ENCODE assay signal across 9 cellular contexts in the genomic region with DNA sequence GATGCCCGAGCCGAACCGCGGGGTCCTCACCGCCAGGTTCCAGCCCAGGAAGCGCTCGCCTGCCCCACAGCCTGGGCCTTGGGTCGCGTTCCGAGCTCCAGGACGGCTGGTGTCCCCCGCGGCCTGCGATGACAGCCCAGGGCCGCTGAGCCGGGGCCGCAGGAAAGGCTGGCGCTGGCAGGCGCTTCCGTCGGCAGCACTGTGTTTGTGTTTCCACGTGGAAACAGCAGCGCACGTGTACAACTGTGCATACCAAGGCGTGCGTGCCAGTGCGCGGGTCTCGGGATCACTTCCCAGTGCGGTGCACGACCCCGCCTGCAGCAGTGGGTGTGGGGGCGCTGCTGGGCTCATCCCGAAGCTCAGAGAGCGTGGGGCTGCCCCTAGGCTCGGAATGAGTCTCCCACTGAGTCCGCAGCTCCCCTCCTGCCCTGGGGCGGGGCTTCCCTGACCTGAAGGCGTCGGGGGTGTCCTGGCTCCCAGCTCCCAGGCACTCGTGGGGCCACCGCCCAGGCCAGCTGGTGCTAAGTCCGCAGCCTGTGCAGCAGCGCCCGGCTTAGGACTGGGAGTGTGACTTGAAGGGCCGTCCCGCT. TPM values are rescaled to one million over a fixed set of nuclear protein-coding genes. Genes with fewer than 3 reads are reported as not detected.
A peak's percentile ranks its signal among the peaks of the same experiment; 100 is the strongest.
DNase-seq lines count a peak whose midpoint lies in the region; ATAC-seq, FAIRE-seq and TF ChIP-seq lines count a peak whose summit lies in the region.
"Had no signal": no experiment of that assay in that cellular context is flagged by ENCODE, and none has a peak within 500 bp of the region (broad histone marks: within the 10 kb centered on the region; RNA-seq: fewer than 3 reads in every experiment).

No MANE protein-coding gene starts in this region.

- dilution Hi-C loops in endothelial cell of umbilical vein (cut with MboI; ENCODE audit: extremely low pct_ligation_motif_present, low sequenced_read_pairs) = no loop called here
- dilution Hi-C loops in mammary epithelial cell (cut with HindIII; ENCODE audit: low sequenced_read_pairs) = no loop called here

- TF ChIP-seq POLR2A in endothelial cell of umbilical vein (IDR thresholded peaks at IDR 0.05; ENCODE audit: low read depth, low read length) = peak; percentile 3

- H3K9me3 ChIP-seq in endothelial cell of umbilical vein (replicated peaks; ENCODE audit: control insufficient read depth, insufficient read depth, low read length) (no peaks in the 10 kb centered on the region), mammary epithelial cell (replicated peaks; ENCODE audit: insufficient read depth, low read length) (no peaks in the 10 kb centered on the region)
- H3K9me3 ChIP-seq in naive thymus-derived CD4-positive, alpha-beta T cell (ENCODE audit: control insufficient read depth in 2 of 3, low read length in 3 of 3) = no peaks in the 10 kb centered on the region

- H3K4me3 ChIP-seq in endothelial cell of umbilical vein (replicated peaks in 1 of 3; ENCODE audit: insufficient read depth in 1 of 3, low read depth in 1 of 3, low read length in 3 of 3) (peak overlapping the region in 1 of 3 experiments; percentile 23), mammary epithelial cell (replicated peaks in 1 of 3; ENCODE audit: insufficient read depth in 1 of 3, low read depth in 2 of 3, low read length in 3 of 3) (no peak overlapping the region)
- peak overlapping the region; percentile 37 for H3K4me3 ChIP-seq in naive thymus-derived CD4-positive, alpha-beta T cell (ENCODE audit: low read length)

- no peaks in the 10 kb centered on the region for H3K27me3 Mint-ChIP-seq in naive thymus-derived CD4-positive, alpha-beta T cell

- H4K20me1 ChIP-seq in endothelial cell of umbilical vein (replicated peaks; ENCODE audit: control insufficient read depth, extremely low read depth, insufficient read depth, low read length) (no peaks in the 10 kb centered on the region), mammary epithelial cell (ENCODE audit: insufficient read depth, low read length) (no peaks in the 10 kb centered on the region)

- in situ Hi-C loops in mammary epithelial cell (cut with MboI; ENCODE audit: low sequenced_read_pairs in 2 of 2) = no loop called here

- WGBS in mammary epithelial cell (ENCODE audit: low coverage, missing lambda C conversion rate) = 89% methylated on average over 34 of the region's 47 CpGs

- no TSS peak for BruUV-seq in endothelial cell of umbilical vein (replicated peaks; lab: Mats Ljungman, UMichigan)
- no TSS peak for BruUV-seq in mammary epithelial cell (replicated peaks; lab: Mats Ljungman, UMichigan)

- H3K27ac Mint-ChIP-seq in naive thymus-derived CD4-positive, alpha-beta T cell = no peak overlapping the region

- intact Hi-C loops in endothelial cell of umbilical vein (cut with micrococcal nuclease) = no loop called here
- intact Hi-C loops in naive thymus-derived CD4-positive, alpha-beta T cell (cut with micrococcal nuclease) = loop anchor here (1.0 to 5.0 kb wide), 2 partner anchors 17 to 90 kb away; partner anchors contain the start of genes AP5Z1 (in 2 of the 2) and RADIL (in 1 of the 2)
- intact Hi-C loops in mammary epithelial cell (cut with micrococcal nuclease) = loop anchor here (10.0 kb wide), 1 partner anchor 92 kb away; the partner anchor contains the start of gene RADIL

- H2AFZ ChIP-seq in endothelial cell of umbilical vein (ENCODE audit: low read depth, low read length) (no peak overlapping the region), mammary epithelial cell (ENCODE audit: low read depth, low read length) (no peak overlapping the region)

- peak overlapping the region in 5 of 10 donors; percentile 15 to 45 (median 29) for H3K4me3 Mint-ChIP-seq in naive thymus-derived CD4-positive, alpha-beta T cell

- H3K9me3 Mint-ChIP-seq in naive thymus-derived CD4-positive, alpha-beta T cell = peaks cover 0 to 1% (median 0%) of the 10 kb centered on the region in 11 donors

- no peaks in the 10 kb centered on the region for H3K9me1 ChIP-seq in endothelial cell of umbilical vein (replicated peaks; ENCODE audit: control insufficient read depth, extremely low read depth, insufficient read depth, low read length)

- H3K4me1 ChIP-seq in endothelial cell of umbilical vein (ENCODE audit: control insufficient read depth, extremely low read depth, insufficient read depth, low read length) (no peaks in the 10 kb centered on the region), mammary epithelial cell (ENCODE audit: insufficient read depth, low read length) (no peaks in the 10 kb centered on the region)
- H3K4me1 ChIP-seq in naive thymus-derived CD4-positive, alpha-beta T cell (ENCODE audit: control insufficient read depth in 2 of 2, insufficient read depth in 2 of 2, low read length in 2 of 2) = no peaks in the 10 kb centered on the region

- H3K36me3 ChIP-seq in endothelial cell of umbilical vein (ENCODE audit: control insufficient read depth in 2 of 2, extremely low read depth in 1 of 2, insufficient read depth in 2 of 2, low read length in 2 of 2) = peaks cover 5 to 22% of the 10 kb centered on the region in 2 experiments
- H3K36me3 ChIP-seq in naive thymus-derived CD4-positive, alpha-beta T cell (ENCODE audit: control insufficient read depth in 2 of 3, insufficient read depth in 3 of 3, low read length in 3 of 3) = peaks cover 0 to 43% (median 3%) of the 10 kb centered on the region in 3 experiments
- H3K36me3 ChIP-seq in mammary epithelial cell (ENCODE audit: insufficient read depth, low read length) = peaks cover 6% of the 10 kb centered on the region

- CTCF ChIA-PET in endothelial cell of umbilical vein (lab: Charles Lee) = interaction anchor here (0.6 to 9.9 kb wide), 18 partner anchors 10 to 410 kb away, joined by 3 to 104 read pairs (median 4); partner anchors contain the start of gene AP5Z1
- CTCF ChIA-PET in naive thymus-derived CD4-positive, alpha-beta T cell (lab: Charles Lee) = interaction anchor here (0.7 to 1.0 kb wide), 4 partner anchors 16 to 151 kb away, joined by 3 read pairs; partner anchors contain the start of gene AP5Z1
- CTCF ChIA-PET in mammary epithelial cell (lab: Charles Lee; ENCODE audit: low non-redundant PET) = no interaction called here

- peaks cover 0 to 8% (median 6%) of the 10 kb centered on the region in 7 donors for H3K4me1 Mint-ChIP-seq in naive thymus-derived CD4-positive, alpha-beta T cell

- peak; percentile 24 for ATAC-seq in naive thymus-derived CD4-positive, alpha-beta T cell

- H3K9ac ChIP-seq in endothelial cell of umbilical vein (replicated peaks; ENCODE audit: extremely low read depth, insufficient read depth, low read length) (peak overlapping the region; percentile 33), mammary epithelial cell (ENCODE audit: insufficient read depth, low read length) (no peak overlapping the region)

- H3K79me2 ChIP-seq in endothelial cell of umbilical vein (ENCODE audit: control insufficient read depth, insufficient read depth, low read length) (no peaks in the 10 kb centered on the region), mammary epithelial cell (ENCODE audit: insufficient read depth, low read length) (no peaks in the 10 kb centered on the region)

- H3K27ac ChIP-seq in endothelial cell of umbilical vein (ENCODE audit: insufficient read depth, low read depth, low read length) (no peak overlapping the region), mammary epithelial cell (ENCODE audit: insufficient read depth, low read depth, low read length) (no peak overlapping the region)
- peak overlapping the region; percentile 44 for H3K27ac ChIP-seq in naive thymus-derived CD4-positive, alpha-beta T cell (ENCODE audit: low read depth, low read length)

- POLR2A ChIA-PET in endothelial cell of umbilical vein (lab: Charles Lee) = interaction anchor here (1.5 kb wide), 1 partner anchor 17 kb away, joined by 4 read pairs; the partner anchor contains the start of gene AP5Z1
- POLR2A ChIA-PET in naive thymus-derived CD4-positive, alpha-beta T cell (lab: Charles Lee) = interaction anchor here (0.5 to 3.3 kb wide), 2 partner anchors 17 to 37 kb away, joined by 3 to 32 read pairs; partner anchors contain the start of gene AP5Z1

- peaks cover 0 to 7% (median 0%) of the 10 kb centered on the region in 5 donors for H3K36me3 Mint-ChIP-seq in naive thymus-derived CD4-positive, alpha-beta T cell

- H3K27me3 ChIP-seq in endothelial cell of umbilical vein (ENCODE audit: control insufficient read depth in 2 of 2, insufficient read depth in 2 of 2, low read length in 2 of 2) = no peaks in the 10 kb centered on the region
- no peaks in the 10 kb centered on the region for H3K27me3 ChIP-seq in naive thymus-derived CD4-positive, alpha-beta T cell (ENCODE audit: control insufficient read depth in 2 of 2, insufficient read depth in 2 of 2, low read length in 2 of 2)
- no peaks in the 10 kb centered on the region for H3K27me3 ChIP-seq in mammary epithelial cell (ENCODE audit: insufficient read depth, low read length)

- TF ChIP-seq CTCF in endothelial cell of umbilical vein (IDR thresholded peaks at IDR 0.05; ENCODE audit: extremely low read depth in 1 of 2, insufficient read depth in 1 of 2, low read depth in 1 of 2, low read length in 2 of 2) (no peak), mammary epithelial cell (conservative IDR thresholded peaks at IDR 0.05 in 1 of 2, IDR thresholded peaks at IDR 0.05 in 1 of 2; ENCODE audit: extremely low read depth in 1 of 2, insufficient read depth in 1 of 2, low read depth in 1 of 2, low read length in 2 of 2) (no peak)

- no peak for FAIRE-seq in endothelial cell of umbilical vein (lab: Jason Lieb, UNC)

- H3K4me2 ChIP-seq in endothelial cell of umbilical vein (ENCODE audit: insufficient read depth, low read length) = peak overlapping the region; percentile 52
- no peak overlapping the region for H3K4me2 ChIP-seq in mammary epithelial cell (ENCODE audit: insufficient read depth, low read depth, low read length)

- DNase-seq in stimulated activated CD4-positive, alpha-beta T cell treated with anti-CD3 and anti-CD28 coated beads, Interleukin-4, amount 100 ng/mL, for 1 hour = peak; percentile 31
- DNase-seq in stimulated activated CD4-positive, alpha-beta T cell treated with anti-CD3 and anti-CD28 coated beads, Interleukin-2, amount 100 ng/mL, for 48 hours = no peak
- DNase-seq in endothelial cell of umbilical vein (ENCODE audit: low read depth, low spot score) (peak; percentile 21), DMS53 (lab: John Stamatoyannopoulos, UW) (no peak), superior temporal gyrus (ENCODE audit: extremely low spot score) (no peak), islet precursor cell (no peak), mammary epithelial cell (no peak)
- peak in 1 of 9 donors; percentile 48 for DNase-seq in naive thymus-derived CD4-positive, alpha-beta T cell
- DNase-seq: NCI-H2171 had no signal

RNA-seq across cellular contexts. Expression of gene AP5Z1, which starts 17.2 kb away (rescaled TPM):
- total RNA-seq in endothelial cell of umbilical vein (58.9 and 64.3 TPM in 2 replicates), mammary epithelial cell (10 to 100 TPM; 35.5 to 41.5 TPM)
- polyA plus RNA-seq in endothelial cell of umbilical vein (53.7 and 67.3 TPM in 2 replicates), mammary epithelial cell (14.3 TPM)
- polyA plus RNA-seq in endothelial cell of umbilical vein (2011; cell fraction: cytosol; rRNA removed) = 15.8 and 26.1 TPM in 2 replicates
- polyA plus RNA-seq in endothelial cell of umbilical vein (2011; cell fraction: nucleus; rRNA removed) = 137 and 170 TPM in 2 replicates
- polyA plus RNA-seq in endothelial cell of umbilical vein (2012) = 21.4 and 21.9 TPM in 2 replicates
- polyA minus RNA-seq in endothelial cell of umbilical vein (14.4 and 19.7 TPM in 2 replicates), mammary epithelial cell (3.3 TPM)
- polyA minus RNA-seq in endothelial cell of umbilical vein (2011; cell fraction: cytosol; rRNA and poly(A)+ RNA removed) = 23.1 TPM
- 47.1 and 90.4 TPM in 2 replicates for polyA minus RNA-seq in endothelial cell of umbilical vein (2011; cell fraction: nucleus; rRNA and poly(A)+ RNA removed)
- total RNA-seq in naive thymus-derived CD4-positive, alpha-beta T cell = 100 to 1,000 TPM in 1 of 5 experiments, 10 to 100 TPM in 4; 69.4 to 114 (median 90.1) TPM
- 10 to 100 TPM; 36.7 to 49.1 TPM for polyA plus RNA-seq in naive thymus-derived CD4-positive, alpha-beta T cell

Comparison
In these comparisons a context has a peak if more than half of its experiments do, and no peak if none do; other contexts are left out.
1. DNase-seq: peak in stimulated activated CD4-positive, alpha-beta T cell treated with anti-CD3 and anti-CD28 coated beads, Interleukin-4, amount 100 ng/mL, for 1 hour (single experiment) and endothelial cell of umbilical vein (single experiment); none in stimulated activated CD4-positive, alpha-beta T cell treated with anti-CD3 and anti-CD28 coated beads, Interleukin-2, amount 100 ng/mL, for 48 hours (0 of 2), DMS53 (single experiment), superior temporal gyrus (single experiment), islet precursor cell (single experiment) and mammary epithelial cell (single experiment).